In the genomic region with DNA sequence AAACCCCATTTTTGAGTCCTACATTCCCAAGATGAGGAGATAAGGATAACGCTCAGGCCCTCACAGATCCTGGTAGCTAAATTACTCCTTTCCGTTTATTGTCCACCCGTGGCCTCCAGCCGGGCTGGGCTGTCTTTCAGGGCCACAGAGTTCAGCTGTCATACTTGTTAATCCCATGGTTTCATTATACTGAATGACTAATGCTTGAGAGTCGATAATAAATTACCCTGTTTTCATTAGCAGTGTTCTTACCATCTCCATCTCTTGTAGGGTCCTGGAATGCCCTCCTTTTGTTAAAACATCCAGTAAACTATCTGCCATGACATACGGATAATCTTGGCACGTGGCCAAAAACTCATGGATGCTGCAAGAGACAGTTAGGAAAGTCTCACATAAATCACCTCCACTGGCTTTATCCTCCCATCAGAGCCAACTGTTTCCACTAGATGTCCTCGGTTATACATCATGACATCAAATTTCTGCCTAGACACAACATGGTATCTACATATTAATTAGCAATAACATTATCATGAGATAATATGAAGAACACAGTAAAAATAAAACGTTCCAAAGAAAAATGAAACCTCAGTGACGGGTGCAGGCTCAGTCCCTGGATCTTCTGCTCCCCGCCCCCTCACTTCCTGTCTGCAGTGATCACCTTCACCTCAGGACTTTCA, we compare ENCODE assay signal across 9 cellular contexts. TPM values are rescaled to one million over a fixed set of nuclear protein-coding genes. Genes with fewer than 3 reads are reported as not detected.
DNase-seq lines count a peak whose midpoint lies in the region; ATAC-seq and TF ChIP-seq lines count a peak whose summit lies in the region.
"Had no signal": no experiment of that assay in that cellular context is flagged by ENCODE, and none has a peak within 500 bp of the region (broad histone marks: within the 10 kb centered on the region; RNA-seq: fewer than 3 reads in every experiment).

No MANE protein-coding gene starts in this region.

- H3K9me2 ChIP-seq in SK-N-SH = no peaks in the 10 kb centered on the region

- H3K4me1 ChIP-seq in A673 (ENCODE audit: insufficient read depth, low read length, poor library complexity, severe bottlenecking) = no peaks in the 10 kb centered on the region
- H3K4me1 ChIP-seq in SK-N-SH (ENCODE audit: control insufficient read depth in 1 of 2, insufficient read depth in 2 of 2, low read depth in 1 of 2, low read length in 1 of 2) = peaks cover 0 to 3% of the 10 kb centered on the region in 2 experiments; a peak in 2 of 4 replicates
- H3K4me1 ChIP-seq in suprapubic skin = no peaks in the 10 kb centered on the region
- H3K4me1 ChIP-seq: ascending aorta had no signal

- in situ Hi-C loops in GM13977 (cut with MboI; ENCODE audit: low pct_unique_long_range_greater_than_20kb, low sequenced_read_pairs, unreplicated experiment) = no loop called here

- H3K79me2 ChIP-seq in SK-N-SH (ENCODE audit: insufficient read depth) = no peaks in the 10 kb centered on the region

- TF ChIP-seq EP300 in SK-N-SH (IDR thresholded peaks at IDR 0.05; ENCODE audit: borderline replicate concordance in 1 of 2, low read depth in 1 of 2, low read length in 1 of 2) (no peak), suprapubic skin (IDR thresholded peaks at IDR 0.05) (no peak)

- H3K4me3 ChIP-seq in A673 (ENCODE audit: low read depth, low read length, poor library complexity, severe bottlenecking) = no peak overlapping the region
- no peak overlapping the region for H3K4me3 ChIP-seq in SK-N-SH (ENCODE audit: low read depth in 2 of 2, low read length in 1 of 2)
- no peak overlapping the region for H3K4me3 ChIP-seq in suprapubic skin
- H3K4me3 ChIP-seq: ascending aorta had no signal

- no peak for ATAC-seq in GM18867 (IDR thresholded peaks at IDR 0.05; ENCODE audit: unreplicated experiment)

- TF ChIP-seq POLR2A in suprapubic skin (IDR thresholded peaks at IDR 0.05) = no peak

- no peak overlapping the region for H3K9ac ChIP-seq in SK-N-SH

- H3K27me3 ChIP-seq in A673 (replicated peaks; ENCODE audit: insufficient read depth, low read depth, low read length, poor library complexity) = no peaks in the 10 kb centered on the region
- H3K27me3 ChIP-seq in SK-N-SH (ENCODE audit: insufficient read depth) = no peaks in the 10 kb centered on the region
- H3K27me3 ChIP-seq in suprapubic skin = no peaks in the 10 kb centered on the region
- H3K27me3 ChIP-seq: ascending aorta had no signal

- TF ChIP-seq RAD21 in SK-N-SH (IDR thresholded peaks at IDR 0.05; ENCODE audit: low read length) = peak; percentile 47

- no peaks in the 10 kb centered on the region for H3K9me3 ChIP-seq in A673 (ENCODE audit: low read depth, low read length, poor library complexity, severe bottlenecking)
- no peaks in the 10 kb centered on the region for H3K9me3 ChIP-seq in SK-N-SH
- H3K9me3 ChIP-seq in suprapubic skin = no peaks in the 10 kb centered on the region
- H3K9me3 ChIP-seq: ascending aorta had no signal

- H2AFZ ChIP-seq in SK-N-SH (ENCODE audit: low read depth) = no peak overlapping the region

- DNase-seq in A673 (ENCODE audit: low spot score) (peak; percentile 58), GM13977 (ENCODE audit: low spot score) (no peak), SK-N-SH (peak; percentile 36), fibroblast of gingiva (ENCODE audit: low read depth) (peak; percentile 55), suprapubic skin (ENCODE audit: low spot score in 2 of 2) (no peak), HuH-7.5 (ENCODE audit: low spot score) (no peak), NK-92 (lab: John Stamatoyannopoulos, UW; ENCODE audit: unreplicated experiment) (no peak)

- H3K27ac ChIP-seq in A673 (ENCODE audit: low read depth, low read length, poor library complexity, severe bottlenecking) = no peak overlapping the region
- no peak overlapping the region; a peak in 1 of 4 replicates for H3K27ac ChIP-seq in SK-N-SH (ENCODE audit: low read depth in 2 of 2, low read length in 1 of 2)
- H3K27ac ChIP-seq in suprapubic skin = peak overlapping the region; percentile 7
- H3K27ac ChIP-seq: ascending aorta had no signal

- BruUV-seq in A673 (replicated peaks; lab: Mats Ljungman, UMichigan) = no TSS peak

- H3F3A ChIP-seq in SK-N-SH (replicated peaks; ENCODE audit: insufficient read depth) = peaks cover 11% of the 10 kb centered on the region

- H3K4me2 ChIP-seq in SK-N-SH = no peak overlapping the region

- intact Hi-C loops in A673 (cut with micrococcal nuclease; ENCODE audit: unreplicated experiment) = no loop called here

- POLR2A ChIA-PET in A673 (lab: Charles Lee; ENCODE audit: low non-redundant PET) (no interaction called here), SK-N-SH (lab: Yijun Ruan, JAX) (no interaction called here)

- 68% methylated on average over 11 of the region's 11 CpGs for WGBS in SK-N-SH (ENCODE audit: low lambda C conversion rate)
- 65% methylated on average over 11 of the region's 11 CpGs for WGBS in suprapubic skin

- H3K36me3 ChIP-seq in A673 (ENCODE audit: insufficient read depth, low read length, poor library complexity, severe bottlenecking) (peaks cover 70% of the 10 kb centered on the region), SK-N-SH (replicated peaks in 1 of 2; ENCODE audit: control insufficient read depth in 1 of 2, insufficient read depth in 2 of 2, low read length in 1 of 2) (peaks cover 71 to 92% of the 10 kb centered on the region in 2 experiments), suprapubic skin (peaks cover 81% of the 10 kb centered on the region)

- CTCF ChIA-PET in A673 (lab: Charles Lee) (no interaction called here), SK-N-SH (lab: Yijun Ruan, JAX) (interaction anchor here (0.6 to 2.0 kb wide), 9 partner anchors 9 to 341 kb away, joined by 3 to 8 read pairs (median 3); partner anchors contain the start of gene CNEP1R1)

- no peaks in the 10 kb centered on the region for H4K20me1 ChIP-seq in SK-N-SH (ENCODE audit: insufficient read depth)

- TF ChIP-seq CTCF in A673 (conservative IDR thresholded peaks at IDR 0.05; ENCODE audit: low read depth, low read length) (peak; percentile 39), GM13977 (IDR thresholded peaks at IDR 0.05; ENCODE audit: extremely low read depth, insufficient read depth, missing control alignments) (peak; percentile 31), SK-N-SH (IDR thresholded peaks at IDR 0.05) (peak; percentile 38), suprapubic skin (IDR thresholded peaks at IDR 0.05) (no peak)

TF ChIP-seq in SK-N-SH, 30 proteins besides CTCF, POLR2A, EP300 and RAD21:
- TF ChIP-seq FOXJ3 (CRISPR knock-in tag; IDR thresholded peaks at IDR 0.05) = no peak
- no peak for TF ChIP-seq JUND (IDR thresholded peaks at IDR 0.05)
- peak; percentile 78 for TF ChIP-seq NFIC (IDR thresholded peaks at IDR 0.05; ENCODE audit: borderline replicate concordance)
- TF ChIP-seq SMC3 (IDR thresholded peaks at IDR 0.05; ENCODE audit: low read depth, low read length) = peak; percentile 19; the same call in 1 of the 2 replicates
- peak; percentile 38; the same call in 1 of the 2 replicates for TF ChIP-seq PBX3 (IDR thresholded peaks at IDR 0.05)

RNA-seq across cellular contexts. Expression of gene BRD7, which starts 45.3 kb away (rescaled TPM):
- total RNA-seq in A673 (2021) (93.0 and 95.3 TPM in 2 replicates), suprapubic skin (10 to 100 TPM; 53.1 to 62.0 (median 56.2) TPM)
- 31.6 and 32.9 TPM in 2 replicates for polyA plus RNA-seq in SK-N-SH (2012; rRNA removed)
- 44.3 and 56.8 TPM in 2 replicates for polyA plus RNA-seq in SK-N-SH (2012; cell fraction: cytosol; rRNA removed)
- 25.3 and 33.7 TPM in 2 replicates for polyA plus RNA-seq in SK-N-SH (2012; cell fraction: nucleus; rRNA removed)

RNA-seq across cellular contexts. Expression of gene ADCY7, which starts 57.1 kb away (rescaled TPM):
- total RNA-seq in A673 (2021) (5.4 and 5.5 TPM in 2 replicates), suprapubic skin (10 to 100 TPM; 15.0 to 23.3 (median 16.9) TPM)
- polyA plus RNA-seq in SK-N-SH (2012; rRNA removed) = 13.8 and 14.3 TPM in 2 replicates
- polyA plus RNA-seq in SK-N-SH (2012; cell fraction: cytosol; rRNA removed) = 6.6 and 11.7 TPM in 2 replicates
- 24.3 and 32.0 TPM in 2 replicates for polyA plus RNA-seq in SK-N-SH (2012; cell fraction: nucleus; rRNA removed)

Comparison
In these comparisons a context has a peak if more than half of its experiments do, and no peak if none do; other contexts are left out.
1. DNase-seq: peak in A673 (single experiment), SK-N-SH (single experiment) and fibroblast of gingiva (single experiment); none in GM13977 (single experiment), suprapubic skin (0 of 2), HuH-7.5 (single experiment) and NK-92 (single experiment).
2. CTCF ChIP-seq: peak in A673 (single experiment), GM13977 (single experiment) and SK-N-SH (single experiment); none in suprapubic skin (0 of 2).